ENCODE assay signal across 19 cellular contexts in the genomic region with DNA sequence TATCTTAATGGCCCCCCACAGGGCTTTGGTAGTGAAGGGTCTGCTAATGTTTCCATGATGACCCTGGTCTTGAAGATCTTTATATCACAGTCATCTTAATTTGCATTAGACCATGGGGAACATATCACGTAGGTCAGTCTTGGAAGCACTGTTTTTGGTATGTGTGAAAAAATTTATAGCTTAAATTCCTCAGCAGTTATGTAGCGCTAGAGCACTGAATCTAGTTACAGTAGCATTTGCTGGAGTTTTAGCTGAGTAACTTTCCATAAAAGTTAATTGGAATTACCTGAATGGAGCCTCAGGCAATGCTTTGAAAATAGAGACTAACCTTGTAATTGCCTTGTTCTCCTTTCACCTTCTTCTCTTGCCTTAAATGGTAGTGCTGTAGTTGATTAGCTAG.
DNase-seq lines count a peak whose midpoint lies in the region; ATAC-seq, FAIRE-seq and TF ChIP-seq lines count a peak whose summit lies in the region.
"Had no signal": no experiment of that assay in that cellular context is flagged by ENCODE, and none has a peak within 500 bp of the region (broad histone marks: within the 10 kb centered on the region; RNA-seq: fewer than 3 reads in every experiment).

No MANE protein-coding gene starts in this region.

- H3K4me1 ChIP-seq in GM23248 (ENCODE audit: insufficient read depth) (peaks cover 53% of the 10 kb centered on the region), kidney (ENCODE audit: control insufficient read depth in 1 of 2, insufficient read depth in 1 of 2, low read depth in 1 of 2, low read length in 2 of 2) (no peaks in the 10 kb centered on the region), Karpas-422 (ENCODE audit: low read length) (no peaks in the 10 kb centered on the region)

- H3K9me3 ChIP-seq in GM23248 (ENCODE audit: low read depth), result no peaks in the 10 kb centered on the region
- H3K9me3 ChIP-seq in kidney (ENCODE audit: control insufficient read depth in 1 of 2, low read length in 2 of 2), result no peaks in the 10 kb centered on the region
- no peaks in the 10 kb centered on the region for H3K9me3 ChIP-seq in Karpas-422 (ENCODE audit: low read length)
- H3K9me3 ChIP-seq: SK-N-SH had no signal

- FAIRE-seq in kidney (lab: Jason Lieb, UNC), result no peak
- FAIRE-seq: GM12891 had no signal

- no peak overlapping the region for H3K4me3 Mint-ChIP-seq in WTC11
- H3K4me3 Mint-ChIP-seq: CD4-positive, CD25-positive, alpha-beta regulatory T cell had no signal

- DNase-seq in GM23248 (peak; percentile 31), WTC11 (ENCODE audit: low spot score) (no peak), left kidney (ENCODE audit: low read depth, low spot score) (peak; percentile 67), renal cortical epithelial cell (ENCODE audit: low read depth) (peak; percentile 68), kidney (no peak), NCI-H2081 treated with DMSO at 0.1 percent for 48 hours (lab: John Stamatoyannopoulos, UW) (no peak), Karpas-422 (no peak)
- DNase-seq: CD4-positive, CD25-positive, alpha-beta regulatory T cell; DMS79; H7; NCI-H1417; NCI-H187; NCI-H2107; NCI-H510A; SIG-M5; SK-N-SH had no signal

- H3K79me2 ChIP-seq in GM23248 (ENCODE audit: insufficient read depth), result no peaks in the 10 kb centered on the region
- H3K79me2 ChIP-seq in Karpas-422 (ENCODE audit: low read length), result no peaks in the 10 kb centered on the region

- intact Hi-C loops in kidney (cut with DNase I), result no loop called here

- no peaks in the 10 kb centered on the region for H3K36me3 Mint-ChIP-seq in WTC11
- H3K36me3 Mint-ChIP-seq: CD4-positive, CD25-positive, alpha-beta regulatory T cell had no signal

- ATAC-seq in WTC11 (no peak), GM21423 (IDR thresholded peaks at IDR 0.05; ENCODE audit: unreplicated experiment) (no peak)

- no peaks in the 10 kb centered on the region for H3K27me3 Mint-ChIP-seq in WTC11 (ENCODE audit: low read depth)
- H3K27me3 Mint-ChIP-seq: CD4-positive, CD25-positive, alpha-beta regulatory T cell had no signal

- peaks cover 42% of the 10 kb centered on the region for H3F3A ChIP-seq in GM23248 (ENCODE audit: insufficient read depth)

- H2AFZ ChIP-seq in GM23248, result peak overlapping the region; percentile 51
- no peak overlapping the region for H2AFZ ChIP-seq in Karpas-422 (ENCODE audit: low read length)

- H4K20me1 ChIP-seq in GM23248 (ENCODE audit: insufficient read depth) (no peaks in the 10 kb centered on the region), Karpas-422 (ENCODE audit: insufficient read depth, low read depth, low read length) (no peaks in the 10 kb centered on the region)

- H3K36me3 ChIP-seq in GM23248 (ENCODE audit: low read depth), result no peaks in the 10 kb centered on the region
- no peaks in the 10 kb centered on the region for H3K36me3 ChIP-seq in kidney (ENCODE audit: control insufficient read depth in 1 of 2, insufficient read depth in 2 of 2, low read length in 2 of 2)
- no peaks in the 10 kb centered on the region for H3K36me3 ChIP-seq in Karpas-422 (ENCODE audit: insufficient read depth, low read length)

- H3K4me2 ChIP-seq in GM23248 (ENCODE audit: unreplicated experiment), result peak overlapping the region; percentile 53
- H3K4me2 ChIP-seq in Karpas-422 (ENCODE audit: low read depth, low read length, poor library complexity, severe bottlenecking), result no peak overlapping the region
- H3K4me2 ChIP-seq: KMS-11, SK-N-SH had no signal

- H3K9ac ChIP-seq in GM23248 (no peak overlapping the region), kidney (ENCODE audit: low read length in 2 of 2) (no peak overlapping the region), Karpas-422 (ENCODE audit: low read length) (no peak overlapping the region)
- H3K9ac ChIP-seq: KMS-11, SK-N-SH had no signal

- TF ChIP-seq CTCF in WTC11 (IDR thresholded peaks at IDR 0.05) (no peak), kidney (IDR thresholded peaks at IDR 0.05; ENCODE audit: borderline replicate concordance, extremely low read depth, insufficient read depth) (no peak)

- 21 to 39% methylated on average over 2 of the region's 2 CpGs for WGBS in GM23248 (ENCODE audit: low coverage in 1 of 2, low lambda C conversion rate in 2 of 2, missing lambda C conversion rate in 2 of 2), 2 experiments

- H3K27me3 ChIP-seq in GM23248 (replicated peaks; ENCODE audit: insufficient read depth) (no peaks in the 10 kb centered on the region), Karpas-422 (ENCODE audit: low read length) (no peaks in the 10 kb centered on the region)

- in situ Hi-C loops in GM23248 (cut with MboI), result no loop called here

- no peaks in the 10 kb centered on the region for H3K9me3 Mint-ChIP-seq in WTC11

- peak overlapping the region; percentile 4 for H3K27ac ChIP-seq in GM23248
- peak overlapping the region in 1 of 2 donors; percentile 16 for H3K27ac ChIP-seq in kidney (ENCODE audit: low read depth in 2 of 2, low read length in 2 of 2)
- H3K27ac ChIP-seq in Karpas-422 (ENCODE audit: low read length), result no peak overlapping the region
- H3K27ac ChIP-seq: KMS-11 had no signal

- CTCF ChIA-PET in WTC11 (lab: Charles Lee), result no interaction called here

- H3K9me2 ChIP-seq in GM23248 (ENCODE audit: insufficient read depth) (no peaks in the 10 kb centered on the region; the same call in 1 of the 2 replicates), Karpas-422 (replicated peaks; ENCODE audit: insufficient read depth, low read length) (no peaks in the 10 kb centered on the region; the same call in 1 of the 2 replicates)
- H3K9me2 ChIP-seq: SK-N-SH had no signal

- H3K4me1 Mint-ChIP-seq in WTC11, result peaks cover 36% of the 10 kb centered on the region
- H3K4me1 Mint-ChIP-seq: CD4-positive, CD25-positive, alpha-beta regulatory T cell had no signal

- H3K4me3 ChIP-seq in GM23248, result no peak overlapping the region
- no peak overlapping the region for H3K4me3 ChIP-seq in kidney (ENCODE audit: low read length in 2 of 2)
- H3K4me3 ChIP-seq in Karpas-422 (ENCODE audit: low read length), result no peak overlapping the region

- POLR2A ChIA-PET in WTC11 (lab: Charles Lee), result no interaction called here

- H3K27ac Mint-ChIP-seq in WTC11, result peak overlapping the region; percentile 35; the same call in 1 of the 2 replicates
- H3K27ac Mint-ChIP-seq: CD4-positive, CD25-positive, alpha-beta regulatory T cell had no signal

TF ChIP-seq in WTC11, 78 proteins besides CTCF, POLR2A, EP300 and RAD21:
- no peak for TF ChIP-seq NFE2L1 (CRISPR knock-in tag; IDR thresholded peaks at IDR 0.05)
- TF ChIP-seq JUN (CRISPR knock-in tag; IDR thresholded peaks at IDR 0.05), result no peak

Comparison
In these comparisons a context has a peak if more than half of its experiments do, and no peak if none do; other contexts are left out.
1. DNase-seq: peak in GM23248 (single experiment), left kidney (single experiment) and renal cortical epithelial cell (single experiment); none in WTC11 (single experiment), kidney (single experiment), NCI-H2081 treated with DMSO at 0.1 percent for 48 hours (single experiment) and Karpas-422 (single experiment).